Comparison of ENCODE assay signal across 21 cellular contexts in the genomic region with DNA sequence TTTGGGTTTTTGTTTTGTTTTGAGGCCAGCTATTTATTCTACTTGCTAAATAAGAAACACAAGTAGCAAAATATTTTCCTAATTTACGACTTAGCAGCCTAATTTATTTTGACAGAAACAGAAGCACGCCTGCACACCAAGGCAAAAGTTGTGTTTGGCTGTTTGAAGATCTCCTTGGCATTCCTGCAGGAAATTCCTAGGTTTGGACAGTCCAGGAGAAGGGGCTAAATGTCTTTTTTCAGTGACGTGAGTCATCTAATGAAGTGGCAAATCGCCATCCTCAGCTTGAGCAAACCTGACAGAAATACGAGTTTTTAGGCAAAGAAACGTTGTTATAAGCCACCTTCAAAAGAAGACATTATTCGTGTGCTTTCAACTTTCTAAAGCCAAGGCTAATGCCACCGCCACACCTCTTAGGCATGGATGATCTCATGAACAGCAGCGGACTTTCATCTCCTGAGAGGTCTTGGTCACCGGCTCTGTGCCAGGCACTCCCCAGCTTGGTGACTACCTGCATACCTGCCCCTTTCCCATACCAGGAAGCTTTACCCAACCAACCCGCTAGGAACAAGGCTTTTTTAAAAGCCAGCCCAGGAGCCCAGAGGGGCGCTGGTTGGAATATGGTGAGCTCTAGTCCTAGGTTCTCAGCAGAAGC. TPM values are rescaled to one million over a fixed set of nuclear protein-coding genes. Genes with fewer than 3 reads are reported as not detected.
A peak's percentile ranks its signal among the peaks of the same experiment; 100 is the strongest.
DNase-seq lines count a peak whose midpoint lies in the region; ATAC-seq and TF ChIP-seq lines count a peak whose summit lies in the region.
"Had no signal": no experiment of that assay in that cellular context is flagged by ENCODE, and none has a peak within 500 bp of the region (broad histone marks: within the 10 kb centered on the region; RNA-seq: fewer than 3 reads in every experiment).

No MANE protein-coding gene starts in this region.

- no peak overlapping the region for H4K8ac ChIP-seq in mesenchymal stem cell (ENCODE audit: low read length)

- H2BK120ac ChIP-seq in mesenchymal stem cell (ENCODE audit: low read depth, low read length): no peak overlapping the region

- peak overlapping the region; percentile 57 for H3K27ac Mint-ChIP-seq in chondrocyte (ENCODE audit: unreplicated experiment)
- no peak overlapping the region for H3K27ac Mint-ChIP-seq in type B pancreatic cell
- H3K27ac Mint-ChIP-seq: CD4-positive, alpha-beta memory T cell had no signal

- no peak overlapping the region for H2BK15ac ChIP-seq in mesenchymal stem cell (ENCODE audit: low read depth, poor library complexity, severe bottlenecking)

- peak overlapping the region in 1 of 2 experiments; percentile 56 for H2BK12ac ChIP-seq in mesenchymal stem cell (ENCODE audit: low read length in 2 of 2)

- H2AFZ ChIP-seq in mesenchymal stem cell (ENCODE audit: low read depth, low read length): no peak overlapping the region

- H4K91ac ChIP-seq in mesenchymal stem cell (ENCODE audit: low read length): no peak overlapping the region

- peaks cover 2% of the 10 kb centered on the region for H3K36me3 Mint-ChIP-seq in chondrocyte (ENCODE audit: low read depth)
- H3K36me3 Mint-ChIP-seq in type B pancreatic cell: peaks cover 40% of the 10 kb centered on the region

- H3K4ac ChIP-seq in mesenchymal stem cell (ENCODE audit: low read depth in 1 of 2, low read length in 2 of 2): no peak overlapping the region

- no peak for TF ChIP-seq CTCF in chondrocyte (IDR thresholded peaks at IDR 0.05)
- no peak for TF ChIP-seq CTCF in type B pancreatic cell (conservative IDR thresholded peaks at IDR 0.05)

- H3K9me3 Mint-ChIP-seq in chondrocyte (ENCODE audit: low read depth): no peaks in the 10 kb centered on the region
- peaks cover under 1% of the 10 kb centered on the region for H3K9me3 Mint-ChIP-seq in type B pancreatic cell
- H3K9me3 Mint-ChIP-seq: CD4-positive, alpha-beta memory T cell had no signal

- peaks cover 3% of the 10 kb centered on the region for H3K4me1 ChIP-seq in mesenchymal stem cell (ENCODE audit: control insufficient read depth, insufficient read depth, low read depth, low read length)
- H3K4me1 ChIP-seq: adrenal gland had no signal

- peaks cover 60% of the 10 kb centered on the region for H3K4me1 Mint-ChIP-seq in chondrocyte (ENCODE audit: low read depth)
- H3K4me1 Mint-ChIP-seq in type B pancreatic cell (ENCODE audit: unreplicated experiment): peaks cover 22% of the 10 kb centered on the region

- ATAC-seq in HG03354 (IDR thresholded peaks at IDR 0.05; ENCODE audit: poor library complexity, severe bottlenecking, unreplicated experiment): no peak
- ATAC-seq: stimulated activated naive CD8-positive, alpha-beta T cell treated with anti-CD3 and anti-CD28 coated beads, Interleukin-15, Interleukin-2, amounts not matched to agents 100 U/mL and 50 U/mL, for 24 hours had no signal

- H3K27ac ChIP-seq in mesenchymal stem cell (ENCODE audit: low read length, poor library complexity, severe bottlenecking): no peak overlapping the region
- H3K27ac ChIP-seq: adrenal gland, epithelial cell of prostate, SJCRH30 had no signal

- H3K4me2 ChIP-seq in mesenchymal stem cell (ENCODE audit: low read length, poor library complexity, severe bottlenecking): no peak overlapping the region

- H3K4me3 Mint-ChIP-seq in chondrocyte (ENCODE audit: unreplicated experiment) (no peak overlapping the region), type B pancreatic cell (no peak overlapping the region)
- H3K4me3 Mint-ChIP-seq: CD4-positive, alpha-beta memory T cell had no signal

- peaks cover 34% of the 10 kb centered on the region for H3K79me1 ChIP-seq in mesenchymal stem cell (replicated peaks; ENCODE audit: low read length, poor library complexity, severe bottlenecking)

- no peak overlapping the region for H2BK5ac ChIP-seq in mesenchymal stem cell (ENCODE audit: low read depth, low read length, poor library complexity, severe bottlenecking)

- no peak overlapping the region for H3K9ac ChIP-seq in mesenchymal stem cell (ENCODE audit: low read length)

- peaks cover 0 to 2% of the 10 kb centered on the region in 2 experiments for H3K36me3 ChIP-seq in mesenchymal stem cell (ENCODE audit: control insufficient read depth in 1 of 2, insufficient read depth in 2 of 2, low read depth in 1 of 2, low read length in 2 of 2)
- H3K36me3 ChIP-seq: adrenal gland, SJCRH30 had no signal

- peak overlapping the region; percentile 63 for H2AK5ac ChIP-seq in mesenchymal stem cell (ENCODE audit: low read length, severe bottlenecking)

- DNase-seq in AG08395 (ENCODE audit: low spot score) (peak; percentile 47), LHCN-M2 (ENCODE audit: low read depth) (peak; percentile 41), chondrocyte (ENCODE audit: low spot score) (no peak), mesenchymal stem cell (no peak), NCI-H187 (lab: John Stamatoyannopoulos, UW) (no peak), type B pancreatic cell (ENCODE audit: extremely low spot score, unreplicated experiment) (no peak)
- no peak for DNase-seq in activated naive CD4-positive, alpha-beta T cell treated with anti-CD3 and anti-CD28 coated beads, Interleukin-2, amount 50 U/mL, for 16 hours
- DNase-seq: activated CD4-positive, alpha-beta T cell treated with anti-CD3 and anti-CD28 coated beads for 1 hour; activated effector memory CD4-positive, alpha-beta T cell treated with Interleukin-2 at 50 U/mL for 16 hours; adrenal gland; CD4-positive, alpha-beta memory T cell; DMS79; HCEC 1CT; islet precursor cell; NCI-H2029 treated with DMSO at 0.1 percent for 48 hours; NCI-H526 treated with DMSO at 0.1 percent for 48 hours; SJCRH30; stimulated activated naive CD8-positive, alpha-beta T cell treated with anti-CD3 and anti-CD28 coated beads, Interleukin-15, Interleukin-2, amounts not matched to agents 100 U/mL and 50 U/mL, for 24 hours; T1000 had no signal

- no peak overlapping the region for H3K4me3 ChIP-seq in mesenchymal stem cell (ENCODE audit: insufficient read depth in 1 of 2, low read depth in 1 of 2, low read length in 2 of 2)
- H3K4me3 ChIP-seq: adrenal gland, SJCRH30 had no signal

- no peaks in the 10 kb centered on the region for H3K27me3 ChIP-seq in mesenchymal stem cell (ENCODE audit: control insufficient read depth in 1 of 2, insufficient read depth in 1 of 2, low read length in 2 of 2)
- H3K27me3 ChIP-seq: adrenal gland, SJCRH30 had no signal

- H3K18ac ChIP-seq in mesenchymal stem cell (ENCODE audit: low read depth in 1 of 2, low read length in 2 of 2): no peak overlapping the region

- no peak overlapping the region for H3K14ac ChIP-seq in mesenchymal stem cell (ENCODE audit: low read length in 2 of 2)

- H3K27me3 Mint-ChIP-seq in chondrocyte (ENCODE audit: low read depth) (no peaks in the 10 kb centered on the region), type B pancreatic cell (no peaks in the 10 kb centered on the region)
- H3K27me3 Mint-ChIP-seq: CD4-positive, alpha-beta memory T cell had no signal

- H3K23ac ChIP-seq in mesenchymal stem cell (ENCODE audit: low read length in 2 of 2): no peak overlapping the region

- 70% methylated on average over 11 of the region's 12 CpGs for WGBS in mesenchymal stem cell

- no peaks in the 10 kb centered on the region for H3K9me3 ChIP-seq in mesenchymal stem cell (ENCODE audit: control insufficient read depth, low read length)
- H3K9me3 ChIP-seq: adrenal gland, SJCRH30 had no signal

RNA-seq across cellular contexts. Expression of a gene that starts 30.9 kb away (rescaled TPM):
- 31.0 and 35.3 TPM in 2 replicates for total RNA-seq in LHCN-M2 (2014; rRNA removed)
- 20.1 TPM for polyA plus RNA-seq in LHCN-M2 (2012)
- 31.9 to 34.8 TPM (median 34.3 TPM) in 3 replicates for total RNA-seq in chondrocyte
- 18.3 TPM for polyA plus RNA-seq in mesenchymal stem cell (2013, experiment 1 of 2)
- polyA plus RNA-seq in mesenchymal stem cell (2013, experiment 2 of 2): 18.5 TPM
- total RNA-seq in type B pancreatic cell (ENCODE audit: low replicate concordance): 22.0 and 26.2 TPM in 2 replicates

Comparison
In these comparisons a context has a peak if more than half of its experiments do, and no peak if none do; other contexts are left out.
1. DNase-seq: peak in AG08395 (single experiment) and LHCN-M2 (single experiment); none in chondrocyte (single experiment), mesenchymal stem cell (single experiment), NCI-H187 (0 of 2), activated naive CD4-positive, alpha-beta T cell treated with anti-CD3 and anti-CD28 coated beads, Interleukin-2, amount 50 U/mL, for 16 hours (single experiment) and type B pancreatic cell (single experiment).